In the genomic region with DNA sequence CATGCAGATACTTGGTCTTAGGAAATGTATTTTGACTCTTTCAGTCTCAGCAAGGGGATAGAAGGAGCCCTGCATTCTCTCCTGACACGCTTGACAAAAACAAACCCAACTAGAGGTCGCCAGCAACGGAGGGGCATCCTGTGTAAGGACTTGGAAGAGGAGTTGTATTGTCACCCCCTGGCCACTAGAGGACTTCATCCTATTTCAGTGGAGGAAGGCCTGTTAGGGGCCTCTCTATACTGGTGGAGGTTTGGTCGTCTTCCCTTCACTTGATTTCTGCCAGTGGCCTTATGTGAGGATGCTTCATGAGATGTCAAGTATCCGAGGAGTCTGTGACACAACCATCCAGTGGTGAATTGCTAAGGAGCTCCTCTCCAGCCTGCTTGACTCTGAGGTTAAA, we compare ENCODE assay signal across 8 cellular contexts.
DNase-seq lines count a peak whose midpoint lies in the region; ATAC-seq and TF ChIP-seq lines count a peak whose summit lies in the region.

No MANE protein-coding gene starts in this region.

- H3K27ac ChIP-seq in RWPE2 (ENCODE audit: poor library complexity, severe bottlenecking), result no peak overlapping the region

- H3K4me3 ChIP-seq in RWPE2 (ENCODE audit: severe bottlenecking), result no peak overlapping the region

- TF ChIP-seq CTCF in GM20000 (IDR thresholded peaks at IDR 0.05; ENCODE audit: extremely low read depth, missing control alignments), result peak; percentile 30
- TF ChIP-seq CTCF in RWPE2 (IDR thresholded peaks at IDR 0.05; ENCODE audit: poor library complexity, severe bottlenecking), result peak; percentile 62

- H3K36me3 ChIP-seq in RWPE2 (ENCODE audit: low read depth), result no peaks in the 10 kb centered on the region

- DNase-seq in COR-L47 (lab: John Stamatoyannopoulos, UW) (peak; percentile 8), GM20000 (ENCODE audit: low spot score) (peak; percentile 56), RWPE2 (ENCODE audit: low spot score) (no peak), iPS DF 19.7 (ENCODE audit: low read depth, low spot score) (peak; percentile 61), NCI-H128 (lab: John Stamatoyannopoulos, UW; ENCODE audit: unreplicated experiment) (no peak)

- ATAC-seq in RWPE2 (ENCODE audit: low read depth) (no peak), GM18873 (IDR thresholded peaks at IDR 0.05; ENCODE audit: low FRiP score, unreplicated experiment) (no peak), GM21390 (IDR thresholded peaks at IDR 0.05; ENCODE audit: unreplicated experiment) (no peak)
- ATAC-seq in activated CD4-positive, CD25-positive, alpha-beta regulatory T cell treated with anti-CD3 and anti-CD28 coated beads, Interleukin-2, amount 50 U/mL, for 24 hours, result no peak

- peaks cover 34% of the 10 kb centered on the region for H3K4me1 ChIP-seq in RWPE2 (ENCODE audit: insufficient read depth, poor library complexity, severe bottlenecking)

- H3K27me3 ChIP-seq in RWPE2 (ENCODE audit: insufficient read depth, poor library complexity, severe bottlenecking), result no peaks in the 10 kb centered on the region

- H3K9me3 ChIP-seq in RWPE2 (ENCODE audit: severe bottlenecking), result no peaks in the 10 kb centered on the region

Comparison
In these comparisons a context has a peak if more than half of its experiments do, and no peak if none do; other contexts are left out.
1. DNase-seq: peak in COR-L47 (single experiment), GM20000 (single experiment) and iPS DF 19.7 (single experiment); none in RWPE2 (single experiment) and NCI-H128 (single experiment).